In genomic region chr6:137860394-137861005, GRCh38 we compare ENCODE assay signal across 1 cellular context.
TF ChIP-seq lines count a peak whose summit lies in the region.

No MANE protein-coding gene starts in this region.

TF ChIP-seq in IMR-90, 13 proteins besides CTCF, POLR2A, EP300 and RAD21 (continued from another document):
- TF ChIP-seq USF2 (IDR thresholded peaks at IDR 0.05; ENCODE audit: low read depth, low read length) (no peak), RCOR1 (IDR thresholded peaks at IDR 0.05; ENCODE audit: insufficient replicate concordance, low read length) (no peak), RFX5 (IDR thresholded peaks at IDR 0.05; ENCODE audit: low read depth, low read length) (no peak), FOS (IDR thresholded peaks at IDR 0.05; ENCODE audit: low read depth, low read length) (no peak)
